16 cellular contexts compared by ENCODE assay signal in genomic region chr6:167118006-167118405, GRCh38. TPM values are rescaled to one million over a fixed set of nuclear protein-coding genes. Genes with fewer than 3 reads are reported as not detected.
DNase-seq lines count a peak whose midpoint lies in the region; ATAC-seq and TF ChIP-seq lines count a peak whose summit lies in the region.
"Had no signal": no experiment of that assay in that cellular context is flagged by ENCODE, and none has a peak within 500 bp of the region (broad histone marks: within the 10 kb centered on the region; RNA-seq: fewer than 3 reads in every experiment).

No MANE protein-coding gene starts in this region.

- no peak for TF ChIP-seq CTCF in OCI-LY3 (IDR thresholded peaks at IDR 0.05; ENCODE audit: low read depth, low read length)

- H3K79me2 ChIP-seq in OCI-LY3 (ENCODE audit: low read length): no peaks in the 10 kb centered on the region

- peaks cover 54% of the 10 kb centered on the region for H3K27me3 ChIP-seq in OCI-LY3 (ENCODE audit: low read depth, low read length)

- no peak overlapping the region for H2AFZ ChIP-seq in OCI-LY3 (ENCODE audit: low read depth, low read length)

- H3K27ac Mint-ChIP-seq in activated CD8-positive, alpha-beta T cell treated with anti-CD3 and anti-CD28 coated beads, Interleukin-2, amount 10 ng/mL, durations not matched to agents 7 days and 5 days: peak overlapping the region; percentile 3
- H3K27ac Mint-ChIP-seq in stimulated activated naive B cell treated with anti-CD40 and anti-IgM and Interleukin-4, amounts not matched to agents 10 μg/mL and 1 μg/mL and 100 μg/mL, for 72 hours: peak overlapping the region; percentile 89

- peaks cover 72% of the 10 kb centered on the region for H3K4me1 ChIP-seq in OCI-LY3 (ENCODE audit: low read length)

- POLR2A ChIA-PET in activated CD8-positive, alpha-beta T cell treated with anti-CD3 and anti-CD28 coated beads, Interleukin-2, amount 10 ng/mL, durations not matched to agents 7 days and 5 days (lab: Charles Lee): no interaction called here

- peaks cover 2% of the 10 kb centered on the region for H3K36me3 ChIP-seq in OCI-LY3 (replicated peaks; ENCODE audit: low read depth, low read length)

- CTCF ChIA-PET in activated CD8-positive, alpha-beta T cell treated with anti-CD3 and anti-CD28 coated beads, Interleukin-2, amount 10 ng/mL, durations not matched to agents 7 days and 5 days (lab: Charles Lee): interaction anchor here (1.9 kb wide), 1 partner anchor 71 kb away, joined by 4 read pairs; no protein-coding TSS in a partner anchor

- H3K4me1 Mint-ChIP-seq in activated T-cell treated with anti-CD3 and anti-CD28 coated beads, Interleukin-2, amount 50 U/mL, for 4 hours (ENCODE audit: low read depth): peaks cover 83% of the 10 kb centered on the region
- H3K4me1 Mint-ChIP-seq in activated CD8-positive, alpha-beta T cell treated with anti-CD3 and anti-CD28 coated beads, Interleukin-2, amount 10 ng/mL, durations not matched to agents 7 days and 5 days (ENCODE audit: low read depth): peaks cover 48% of the 10 kb centered on the region
- H3K4me1 Mint-ChIP-seq in stimulated activated naive B cell treated with anti-CD40 and anti-IgM and Interleukin-4, amounts not matched to agents 10 μg/mL and 1 μg/mL and 100 μg/mL, for 72 hours: peaks cover 67 to 96% of the 10 kb centered on the region in 2 donors

- peak overlapping the region; percentile 66 for H3K4me2 ChIP-seq in OCI-LY3 (ENCODE audit: low read length)

- peak overlapping the region; percentile 49 for H3K4me3 Mint-ChIP-seq in activated T-cell treated with anti-CD3 and anti-CD28 coated beads, Interleukin-2, amount 50 U/mL, for 4 hours
- H3K4me3 Mint-ChIP-seq in activated CD8-positive, alpha-beta T cell treated with anti-CD3 and anti-CD28 coated beads, Interleukin-2, amount 10 ng/mL, durations not matched to agents 7 days and 5 days: no peak overlapping the region
- H3K4me3 Mint-ChIP-seq in stimulated activated naive B cell treated with anti-CD40 and anti-IgM and Interleukin-4, amounts not matched to agents 10 μg/mL and 1 μg/mL and 100 μg/mL, for 72 hours: peak overlapping the region in 1 of 2 donors; percentile 1

- H3K9ac ChIP-seq in OCI-LY3 (ENCODE audit: low read length): no peak overlapping the region

- no peaks in the 10 kb centered on the region for H4K20me1 ChIP-seq in OCI-LY3 (ENCODE audit: insufficient read depth, low read length)

- DNase-seq in activated T-cell treated with anti-CD3 and anti-CD28 coated beads, Interleukin-2, amount 50 U/mL, for 4 hours: no peak
- no peak for DNase-seq in activated T-cell treated with anti-CD3 and anti-CD28 coated beads, Interleukin-2, amount 50 U/mL, for 1 hour
- DNase-seq in activated CD8-positive, alpha-beta T cell treated with anti-CD3 and anti-CD28 coated beads, Interleukin-2, amount 10 ng/mL, durations not matched to agents 7 days and 5 days: no peak
- DNase-seq in stimulated activated naive B cell treated with anti-CD40 and anti-IgM and Interleukin-4, amounts not matched to agents 10 μg/mL and 1 μg/mL and 100 μg/mL, for 72 hours: no peak
- DNase-seq in activated effector memory CD4-positive, alpha-beta T cell treated with Interleukin-2 at 50 U/mL for 16 hours: no peak
- no peak for DNase-seq in HCEC 1CT
- DNase-seq: DND-41, GF-D8, Karpas-422, NCI-H1930, NCI-H510A treated with DMSO at 0.1 percent for 48 hours, SIG-M5 had no signal

- H3K9me3 ChIP-seq in OCI-LY3 (ENCODE audit: insufficient read depth, low read length): peaks cover 3% of the 10 kb centered on the region; the same call in 1 of the 2 replicates

- ATAC-seq in activated T-cell treated with anti-CD3 and anti-CD28 coated beads, Interleukin-2, amount 50 U/mL, for 4 hours: peak in 1 of 2 donors; percentile 36
- no peak for ATAC-seq in activated CD8-positive, alpha-beta T cell treated with anti-CD3 and anti-CD28 coated beads, Interleukin-2, amount 10 ng/mL, durations not matched to agents 7 days and 5 days
- no peak for ATAC-seq in stimulated activated naive B cell treated with anti-CD40 and anti-IgM and Interleukin-4, amounts not matched to agents 10 μg/mL and 1 μg/mL and 100 μg/mL, for 72 hours (replicated peaks)
- ATAC-seq in HG02973 (IDR thresholded peaks at IDR 0.05; ENCODE audit: unreplicated experiment): no peak

- H3K27ac ChIP-seq in OCI-LY3 (ENCODE audit: low read length): no peak overlapping the region
- H3K27ac ChIP-seq: C4-2B had no signal

- no peaks in the 10 kb centered on the region for H3K9me3 Mint-ChIP-seq in activated T-cell treated with anti-CD3 and anti-CD28 coated beads, Interleukin-2, amount 50 U/mL, for 4 hours
- H3K9me3 Mint-ChIP-seq in activated CD8-positive, alpha-beta T cell treated with anti-CD3 and anti-CD28 coated beads, Interleukin-2, amount 10 ng/mL, durations not matched to agents 7 days and 5 days (ENCODE audit: insufficient read depth): no peaks in the 10 kb centered on the region
- no peaks in the 10 kb centered on the region for H3K9me3 Mint-ChIP-seq in stimulated activated naive B cell treated with anti-CD40 and anti-IgM and Interleukin-4, amounts not matched to agents 10 μg/mL and 1 μg/mL and 100 μg/mL, for 72 hours

- peak overlapping the region; percentile 54 for H3K4me3 ChIP-seq in OCI-LY3 (ENCODE audit: low read length)

- no peaks in the 10 kb centered on the region for H3K27me3 Mint-ChIP-seq in activated T-cell treated with anti-CD3 and anti-CD28 coated beads, Interleukin-2, amount 50 U/mL, for 4 hours (ENCODE audit: low read depth)
- peaks cover 5% of the 10 kb centered on the region for H3K27me3 Mint-ChIP-seq in activated CD8-positive, alpha-beta T cell treated with anti-CD3 and anti-CD28 coated beads, Interleukin-2, amount 10 ng/mL, durations not matched to agents 7 days and 5 days (ENCODE audit: low read depth)
- H3K27me3 Mint-ChIP-seq in stimulated activated naive B cell treated with anti-CD40 and anti-IgM and Interleukin-4, amounts not matched to agents 10 μg/mL and 1 μg/mL and 100 μg/mL, for 72 hours: no peaks in the 10 kb centered on the region

- H3K36me3 Mint-ChIP-seq in activated T-cell treated with anti-CD3 and anti-CD28 coated beads, Interleukin-2, amount 50 U/mL, for 4 hours (ENCODE audit: insufficient read depth): peaks cover 2% of the 10 kb centered on the region
- no peaks in the 10 kb centered on the region for H3K36me3 Mint-ChIP-seq in activated CD8-positive, alpha-beta T cell treated with anti-CD3 and anti-CD28 coated beads, Interleukin-2, amount 10 ng/mL, durations not matched to agents 7 days and 5 days (ENCODE audit: low read depth)
- H3K36me3 Mint-ChIP-seq in stimulated activated naive B cell treated with anti-CD40 and anti-IgM and Interleukin-4, amounts not matched to agents 10 μg/mL and 1 μg/mL and 100 μg/mL, for 72 hours: peaks cover 0 to 8% of the 10 kb centered on the region in 2 donors

RNA-seq across cellular contexts. Expression of gene CCR6, which starts 4.9 kb away (rescaled TPM):
- 1 to 10 TPM; 1.7 to 8.8 (median 5.1) TPM for total RNA-seq in activated T-cell treated with anti-CD3 and anti-CD28 coated beads, Interleukin-2, amount 50 U/mL, for 4 hours
- 1 to 10 TPM; 3.8 to 4.4 TPM for total RNA-seq in activated CD8-positive, alpha-beta T cell treated with anti-CD3 and anti-CD28 coated beads, Interleukin-2, amount 10 ng/mL, durations not matched to agents 7 days and 5 days
- total RNA-seq: H4 had no signal

RNA-seq across cellular contexts. Expression of gene GPR31, which starts 39.8 kb away (rescaled TPM):
- total RNA-seq in activated T-cell treated with anti-CD3 and anti-CD28 coated beads, Interleukin-2, amount 50 U/mL, for 4 hours: not detected
- not detected for total RNA-seq in activated CD8-positive, alpha-beta T cell treated with anti-CD3 and anti-CD28 coated beads, Interleukin-2, amount 10 ng/mL, durations not matched to agents 7 days and 5 days
- total RNA-seq: H4 had no signal
